In genomic region chr17:18855831-18856624, GRCh38 we compare ENCODE assay signal across 1 cellular context.
TF ChIP-seq lines count a peak whose summit lies in the region.

No MANE protein-coding gene starts in this region.

TF ChIP-seq in SK-N-SH, 30 proteins besides CTCF, POLR2A, EP300 and RAD21 (continued from another document):
- peak; percentile 98 for TF ChIP-seq USF1 (IDR thresholded peaks at IDR 0.05; ENCODE audit: borderline replicate concordance, low read depth)
- no peak for TF ChIP-seq REST (IDR thresholded peaks at IDR 0.05; ENCODE audit: low read depth, low read length)
- TF ChIP-seq TAF1 (IDR thresholded peaks at IDR 0.05; ENCODE audit: borderline replicate concordance, low read depth, low read length), result peak; percentile 93
